ENCODE assay signal across 12 cellular contexts in the genomic region with DNA sequence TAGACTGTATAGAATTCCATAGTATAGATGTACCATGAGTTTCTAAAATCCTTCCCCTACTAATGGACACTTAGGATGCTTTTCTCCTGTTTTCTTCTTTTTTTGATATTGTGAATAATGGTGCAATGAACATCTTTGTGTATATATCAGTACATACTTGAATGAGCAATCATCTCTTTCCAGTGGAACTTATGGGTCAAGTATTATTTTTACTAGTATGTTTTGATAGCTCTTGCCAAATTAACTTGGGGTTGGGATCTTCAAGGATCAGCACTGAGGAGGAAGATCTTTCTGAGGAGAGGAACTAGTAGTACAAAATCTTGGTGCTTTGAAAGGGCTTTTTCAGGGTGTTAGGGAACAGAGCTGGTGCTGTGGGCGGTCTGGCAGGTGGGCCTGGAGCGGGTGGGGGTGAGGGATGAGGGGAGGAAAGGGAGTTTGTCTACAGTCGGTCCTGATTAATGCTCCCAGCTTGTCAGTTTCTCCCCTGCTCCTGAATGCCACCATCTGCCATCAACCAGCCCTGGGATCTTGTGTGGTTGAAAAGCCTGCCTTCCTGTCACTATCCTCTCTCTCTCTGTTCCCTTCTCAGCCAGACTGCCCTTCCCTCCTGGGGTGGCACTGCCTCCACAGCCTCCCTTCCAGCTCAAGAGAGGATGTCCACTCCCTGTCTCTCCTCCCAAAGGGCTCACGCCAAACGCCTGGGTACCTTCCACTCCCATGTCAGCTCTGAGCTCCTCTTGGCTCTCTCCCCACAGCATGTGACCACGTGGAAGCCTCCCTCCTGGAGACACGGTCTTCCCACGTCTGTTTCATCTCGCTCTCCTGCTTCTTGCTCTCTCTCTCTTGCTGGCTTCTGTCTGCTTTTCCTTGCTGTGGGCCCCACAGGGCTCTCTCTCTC.
DNase-seq lines count a peak whose midpoint lies in the region; FAIRE-seq and TF ChIP-seq lines count a peak whose summit lies in the region.
"Had no signal": no experiment of that assay in that cellular context is flagged by ENCODE, and none has a peak within 500 bp of the region (broad histone marks: within the 10 kb centered on the region; RNA-seq: fewer than 3 reads in every experiment).

No MANE protein-coding gene starts in this region.

- no peak for FAIRE-seq in D721Med (lab: Jason Lieb, UNC)
- FAIRE-seq: pancreas had no signal

- DNase-seq in ELF-1 (ENCODE audit: low read depth, low spot score) (peak; percentile 1), head of caudate nucleus (peak in 41 of 42 donors; percentile 21 to 90 (median 66)), pons (ENCODE audit: low spot score) (peak; percentile 28), iPS-NIHi7 (ENCODE audit: extremely low spot score) (no peak), D721Med (ENCODE audit: insufficient read length, low spot score) (no peak), NK-92 (lab: John Stamatoyannopoulos, UW; ENCODE audit: unreplicated experiment) (no peak)
- DNase-seq in central memory CD4-positive, alpha-beta T cell: no peak
- DNase-seq: activated B cell treated with CpG ODN at 0.5 μM for 24 hours; activated T-cell treated with anti-CD3 and anti-CD28 coated beads, Interleukin-2, amount 50 U/mL, for 72 hours; AML-193 had no signal

- peak overlapping the region; percentile 32 for H3K27ac ChIP-seq in angular gyrus (ENCODE audit: low read depth, low read length)
- H3K27ac ChIP-seq: pancreas had no signal

- intact Hi-C loops in head of caudate nucleus (cut with DNase I): no loop called here

- no peak for TF ChIP-seq CTCF in D721Med (IDR thresholded peaks at IDR 0.05; ENCODE audit: insufficient read depth, missing control alignments)

Comparison
In these comparisons a context has a peak if more than half of its experiments do, and no peak if none do; other contexts are left out.
1. DNase-seq: peak in ELF-1 (single experiment), head of caudate nucleus (41 of 42) and pons (single experiment); none in iPS-NIHi7 (single experiment), central memory CD4-positive, alpha-beta T cell (single experiment), D721Med (single experiment) and NK-92 (single experiment).